Comparison of ENCODE assay signal across 30 cellular contexts in genomic region chr2:196444442-196444841, GRCh38.
"Had no signal": no experiment of that assay in that cellular context is flagged by ENCODE, and none has a peak within 500 bp of the region (broad histone marks: within the 10 kb centered on the region; RNA-seq: fewer than 3 reads in every experiment).

No MANE protein-coding gene starts in this region.

- H2AFZ ChIP-seq: neural progenitor cell, parathyroid adenoma had no signal

- H3K27me3 ChIP-seq: neural progenitor cell, ovary, spleen, thyroid gland, tibial nerve, upper lobe of left lung, vagina had no signal

- H3K4me3 ChIP-seq: neural progenitor cell, ovary, psoas muscle, skin epidermis, smooth muscle cell, spleen, thoracic aorta, thyroid gland, tibial nerve, upper lobe of left lung, vagina had no signal

- H3K36me3 Mint-ChIP-seq: natural killer cell; neural progenitor cell; stimulated activated memory B cell treated with anti-CD40 and anti-IgM and Interleukin-4, amounts not matched to agents 10 μg/mL and 1 μg/mL and 100 μg/mL, for 72 hours had no signal

- H3K4me2 ChIP-seq: neural progenitor cell, smooth muscle cell had no signal

- H3K27ac Mint-ChIP-seq: naive thymus-derived CD4-positive, alpha-beta T cell; natural killer cell; nephron; neural progenitor cell; progenitor cell of endocrine pancreas; stimulated activated memory B cell treated with anti-CD40 and anti-IgM and Interleukin-4, amounts not matched to agents 10 μg/mL and 1 μg/mL and 100 μg/mL, for 72 hours; stimulated activated naive CD8-positive, alpha-beta T cell treated with anti-CD3 and anti-CD28 coated beads, Interleukin-15, amount 100 ng/mL, for 72 hours had no signal

- FAIRE-seq: urothelium cell line had no signal

- H3K4me1 Mint-ChIP-seq: naive thymus-derived CD4-positive, alpha-beta T cell; natural killer cell; neural progenitor cell; stimulated activated memory B cell treated with anti-CD40 and anti-IgM and Interleukin-4, amounts not matched to agents 10 μg/mL and 1 μg/mL and 100 μg/mL, for 72 hours; stimulated activated naive CD8-positive, alpha-beta T cell treated with anti-CD3 and anti-CD28 coated beads, Interleukin-15, amount 100 ng/mL, for 72 hours had no signal

- H3K4me3 Mint-ChIP-seq: naive thymus-derived CD4-positive, alpha-beta T cell; natural killer cell; nephron; neural progenitor cell; stimulated activated memory B cell treated with anti-CD40 and anti-IgM and Interleukin-4, amounts not matched to agents 10 μg/mL and 1 μg/mL and 100 μg/mL, for 72 hours; stimulated activated naive CD8-positive, alpha-beta T cell treated with anti-CD3 and anti-CD28 coated beads, Interleukin-15, amount 100 ng/mL, for 72 hours had no signal

- H3K27me3 Mint-ChIP-seq: progenitor cell of endocrine pancreas; stimulated activated memory B cell treated with anti-CD40 and anti-IgM and Interleukin-4, amounts not matched to agents 10 μg/mL and 1 μg/mL and 100 μg/mL, for 72 hours; stimulated activated naive CD8-positive, alpha-beta T cell treated with anti-CD3 and anti-CD28 coated beads, Interleukin-15, amount 100 ng/mL, for 72 hours had no signal

- H3K36me3 ChIP-seq: neural progenitor cell, ovary, spleen, thoracic aorta, thyroid gland, tibial nerve, upper lobe of left lung, vagina had no signal

- DNase-seq: naive thymus-derived CD4-positive, alpha-beta T cell; natural killer cell; occipital lobe; ovary; posterior cingulate gyrus; psoas muscle; right cardiac atrium; spleen; stimulated activated CD4-positive, alpha-beta T cell treated with anti-CD3 and anti-CD28 coated beads, Interleukin-12 subunit alpha, Interleukin-12 subunit beta, amount 100 ng/mL, for 4 hours; stimulated activated CD4-positive, alpha-beta T cell treated with anti-CD3 and anti-CD28 coated beads, Interleukin-1b, Interleukin-23, amount 100 ng/mL, for 48 hours; stimulated activated CD4-positive, alpha-beta T cell treated with anti-CD3 and anti-CD28 coated beads, Interleukin-4, amount 100 ng/mL, for 1 hour; stimulated activated CD4-positive, alpha-beta T cell treated with anti-CD3 and anti-CD28 coated beads, Interleukin-4, amount 100 ng/mL, for 4 hours; stimulated activated CD8-positive, alpha-beta memory T cell treated with anti-CD3 and anti-CD28 coated beads, Interleukin-4, amount 100 ng/mL, for 48 hours; stimulated activated naive CD4-positive, alpha-beta T cell; stimulated activated naive CD8-positive, alpha-beta T cell treated with anti-CD3 and anti-CD28 coated beads, Interleukin-15, amount 100 ng/mL, for 72 hours; stimulated activated naive CD8-positive, alpha-beta T cell treated with anti-CD3 and anti-CD28 coated beads, Interleukin-15, Interleukin-2, amounts not matched to agents 100 U/mL and 50 U/mL, for 24 hours; thyroid gland; trophoblast cell; upper lobe of left lung had no signal

- H3K79me2 ChIP-seq: parathyroid adenoma had no signal

- H3K27ac ChIP-seq: neural progenitor cell, ovary, parathyroid adenoma, psoas muscle, skin epidermis, spleen, thoracic aorta, thyroid gland, tibial nerve, upper lobe of left lung, vagina had no signal

- H3K4me1 ChIP-seq: parathyroid adenoma, psoas muscle, spleen, thyroid gland, tibial nerve, vagina had no signal

- H3K9ac ChIP-seq: neural progenitor cell, parathyroid adenoma had no signal

- H3K9me3 ChIP-seq: ovary, psoas muscle, spleen, thoracic aorta, thyroid gland, tibial nerve, upper lobe of left lung, vagina had no signal

- H3K9me3 Mint-ChIP-seq: nephron; neural progenitor cell; stimulated activated naive CD8-positive, alpha-beta T cell treated with anti-CD3 and anti-CD28 coated beads, Interleukin-15, amount 100 ng/mL, for 72 hours had no signal
